ENCODE assay signal across 8 cellular contexts in the genomic region with DNA sequence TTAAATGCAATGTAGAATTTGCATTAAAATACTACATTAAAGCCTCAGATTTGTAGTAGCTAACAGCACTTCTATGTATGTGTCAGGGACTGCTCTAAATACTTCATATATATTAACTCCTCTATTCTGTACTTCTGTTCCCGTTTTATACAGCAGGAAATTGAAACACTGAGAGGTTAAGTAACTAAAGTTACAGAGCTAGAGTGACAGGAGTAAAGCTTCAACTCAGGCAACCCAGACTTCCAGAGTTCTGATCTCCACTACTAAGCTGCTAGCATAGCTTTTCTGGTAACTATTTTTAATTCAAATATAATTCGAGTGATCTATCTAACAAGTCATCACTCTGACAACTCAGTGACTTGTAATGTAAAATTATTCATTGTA.
A peak's percentile ranks its signal among the peaks of the same experiment; 100 is the strongest.
DNase-seq lines count a peak whose midpoint lies in the region; ATAC-seq lines count a peak whose summit lies in the region.

No MANE protein-coding gene starts in this region.

- no peaks in the 10 kb centered on the region for H3K9me3 ChIP-seq in muscle layer of duodenum (ENCODE audit: control insufficient read depth in 1 of 2, low read length in 2 of 2)

- no peaks in the 10 kb centered on the region for H3K36me3 ChIP-seq in muscle layer of duodenum (ENCODE audit: control insufficient read depth in 1 of 2, insufficient read depth in 2 of 2, low read length in 2 of 2)

- peaks cover 0 to 5% of the 10 kb centered on the region in 2 donors for H3K4me1 ChIP-seq in muscle layer of duodenum (ENCODE audit: control insufficient read depth in 1 of 2, insufficient read depth in 2 of 2, low read length in 2 of 2)

- H3K27ac ChIP-seq in caudate nucleus (ENCODE audit: low read depth, low read length) (peak overlapping the region; percentile 84), muscle layer of duodenum (ENCODE audit: low read length) (peak overlapping the region; percentile 81)

- peak overlapping the region; percentile 84 for H3K4me3 ChIP-seq in muscle layer of duodenum (ENCODE audit: low read depth in 1 of 2, low read length in 2 of 2)

- peak; percentile 5 for ATAC-seq in GM18861 (IDR thresholded peaks at IDR 0.05; ENCODE audit: unreplicated experiment)
- ATAC-seq in GM21825 (IDR thresholded peaks at IDR 0.05; ENCODE audit: unreplicated experiment), result no peak
- no peak for ATAC-seq in GM21447 (IDR thresholded peaks at IDR 0.05; ENCODE audit: unreplicated experiment)

- DNase-seq in Kasumi-1 (lab: John Stamatoyannopoulos, UW) (peak; percentile 52 to 59), caudate nucleus (lab: John Stamatoyannopoulos, UW) (peak in 1 of 61 donors; percentile 35), NAMALWA (ENCODE audit: low spot score) (no peak)
- DNase-seq in activated CD8-positive, alpha-beta memory T cell treated with anti-CD3 and anti-CD28 coated beads for 24 hours, result no peak

- no peaks in the 10 kb centered on the region for H3K27me3 ChIP-seq in muscle layer of duodenum (ENCODE audit: low read depth, low read length)

Comparison
In these comparisons a context has a peak if more than half of its experiments do, and no peak if none do; other contexts are left out.
1. DNase-seq: peak in Kasumi-1 (2 of 2); none in activated CD8-positive, alpha-beta memory T cell treated with anti-CD3 and anti-CD28 coated beads for 24 hours (single experiment) and NAMALWA (single experiment).